1 cellular context compared by ENCODE assay signal in the genomic region with DNA sequence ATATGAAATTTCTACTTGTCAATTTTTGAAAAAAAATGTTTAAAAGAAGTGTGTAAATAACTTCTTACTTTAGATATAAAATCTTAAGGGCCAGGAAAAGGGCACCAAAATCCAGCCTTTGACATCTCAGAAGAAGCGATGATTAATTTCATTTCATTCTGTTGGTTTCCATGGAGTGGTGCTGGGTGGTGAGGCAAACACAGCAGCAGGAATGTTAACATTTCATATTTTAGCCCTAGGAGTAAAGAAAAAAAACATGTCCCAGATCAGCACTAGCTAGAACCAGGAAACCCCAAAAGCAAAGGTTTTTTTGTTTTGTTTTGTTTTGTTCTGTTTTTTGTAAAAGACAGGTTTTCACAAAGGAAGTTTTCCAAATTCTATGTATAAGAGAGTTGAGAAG.
TF ChIP-seq lines count a peak whose summit lies in the region.

No MANE protein-coding gene starts in this region.

TF ChIP-seq in SK-N-SH, 30 proteins besides CTCF, POLR2A, EP300 and RAD21 (continued from another document):
- TF ChIP-seq, protein P1, sequence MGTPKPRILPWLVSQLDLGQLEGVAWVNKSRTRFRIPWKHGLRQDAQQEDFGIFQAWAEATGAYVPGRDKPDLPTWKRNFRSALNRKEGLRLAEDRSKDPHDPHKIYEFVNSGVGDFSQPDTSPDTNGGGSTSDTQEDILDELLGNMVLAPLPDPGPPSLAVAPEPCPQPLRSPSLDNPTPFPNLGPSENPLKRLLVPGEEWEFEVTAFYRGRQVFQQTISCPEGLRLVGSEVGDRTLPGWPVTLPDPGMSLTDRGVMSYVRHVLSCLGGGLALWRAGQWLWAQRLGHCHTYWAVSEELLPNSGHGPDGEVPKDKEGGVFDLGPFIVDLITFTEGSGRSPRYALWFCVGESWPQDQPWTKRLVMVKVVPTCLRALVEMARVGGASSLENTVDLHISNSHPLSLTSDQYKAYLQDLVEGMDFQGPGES (IDR thresholded peaks at IDR 0.05; ENCODE audit: low read depth, low read length): no peak
